Comparison of ENCODE assay signal across 11 cellular contexts in genomic region chr1:74964508-74964907, GRCh38.
DNase-seq lines count a peak whose midpoint lies in the region; ATAC-seq, FAIRE-seq and TF ChIP-seq lines count a peak whose summit lies in the region.
"Had no signal": no experiment of that assay in that cellular context is flagged by ENCODE, and none has a peak within 500 bp of the region (broad histone marks: within the 10 kb centered on the region; RNA-seq: fewer than 3 reads in every experiment).

No MANE protein-coding gene starts in this region.

- no peaks in the 10 kb centered on the region for H3K27me3 ChIP-seq in WERI-Rb-1 (ENCODE audit: insufficient read depth, low read depth, severe bottlenecking)
- no peaks in the 10 kb centered on the region for H3K27me3 ChIP-seq in HepG2 (ENCODE audit: control insufficient read depth in 1 of 2, insufficient read depth in 2 of 2, low read length in 2 of 2)

- ATAC-seq in HepG2 (no peak), HG02981 (IDR thresholded peaks at IDR 0.05; ENCODE audit: unreplicated experiment) (no peak)
- ATAC-seq in activated CD8-positive, alpha-beta T cell treated with anti-CD3 and anti-CD28 coated beads, Interleukin-2, amount 10 ng/mL, durations not matched to agents 7 days and 5 days: no peak

- POLR2A ChIA-PET in HepG2 (lab: Yijun Ruan, JAX): no interaction called here
- POLR2A ChIA-PET in activated CD8-positive, alpha-beta T cell treated with anti-CD3 and anti-CD28 coated beads, Interleukin-2, amount 10 ng/mL, durations not matched to agents 7 days and 5 days (lab: Charles Lee): no interaction called here

- no peak for TF ChIP-seq CTCF in WERI-Rb-1 (IDR thresholded peaks at IDR 0.05; ENCODE audit: low read depth, low read length)
- no peak for TF ChIP-seq CTCF in retinal pigment epithelial cell (conservative IDR thresholded peaks at IDR 0.05; ENCODE audit: low read depth, low read length)
- TF ChIP-seq CTCF in HepG2 (CRISPR knock-in tag; IDR thresholded peaks at IDR 0.05): no peak

- no peak overlapping the region for H3K4me2 ChIP-seq in HepG2 (ENCODE audit: low read depth, low read length)

- TF ChIP-seq EP300 in HepG2 (IDR thresholded peaks at IDR 0.05; ENCODE audit: low read depth in 2 of 2, low read length in 2 of 2) (no peak), HepG2 (CRISPR knock-in tag; IDR thresholded peaks at IDR 0.05; ENCODE audit: borderline replicate concordance) (no peak)

- H3K4me1 ChIP-seq in HepG2 (ENCODE audit: insufficient read depth, low read length): peaks cover 5% of the 10 kb centered on the region; the same call in 1 of the 2 replicates

- H3K27me3 Mint-ChIP-seq in activated CD8-positive, alpha-beta T cell treated with anti-CD3 and anti-CD28 coated beads, Interleukin-2, amount 10 ng/mL, durations not matched to agents 7 days and 5 days (ENCODE audit: low read depth): no peaks in the 10 kb centered on the region
- H3K27me3 Mint-ChIP-seq: activated naive CD8-positive, alpha-beta T cell treated with anti-CD3 and anti-CD28 coated beads, Interleukin-2, amount 10 ng/mL, durations not matched to agents 7 days and 5 days had no signal

- no peak for TF ChIP-seq POLR2A in HepG2 (IDR thresholded peaks at IDR 0.05; ENCODE audit: insufficient read depth in 1 of 2, low read depth in 2 of 2, low read length in 2 of 2)

- H3K36me3 ChIP-seq in WERI-Rb-1: no peaks in the 10 kb centered on the region
- no peaks in the 10 kb centered on the region for H3K36me3 ChIP-seq in HepG2 (replicated peaks in 1 of 2; ENCODE audit: control insufficient read depth in 1 of 2, insufficient read depth in 2 of 2, low read length in 2 of 2)

- no peaks in the 10 kb centered on the region for H3K9me3 Mint-ChIP-seq in activated CD8-positive, alpha-beta T cell treated with anti-CD3 and anti-CD28 coated beads, Interleukin-2, amount 10 ng/mL, durations not matched to agents 7 days and 5 days (ENCODE audit: insufficient read depth)
- H3K9me3 Mint-ChIP-seq: activated naive CD8-positive, alpha-beta T cell treated with anti-CD3 and anti-CD28 coated beads, Interleukin-2, amount 10 ng/mL, durations not matched to agents 7 days and 5 days had no signal

- H4K20me1 ChIP-seq in HepG2 (ENCODE audit: insufficient read depth, low read length): no peaks in the 10 kb centered on the region

- peak overlapping the region; percentile 23 for H3K4me3 ChIP-seq in WERI-Rb-1 (ENCODE audit: low read depth, low read length)
- H3K4me3 ChIP-seq in retinal pigment epithelial cell (ENCODE audit: low read length): no peak overlapping the region
- no peak overlapping the region for H3K4me3 ChIP-seq in HepG2 (replicated peaks in 1 of 3; ENCODE audit: insufficient read depth in 1 of 3, low read depth in 2 of 3, low read length in 3 of 3)

- no peak for TF ChIP-seq RAD21 in HepG2 (CRISPR knock-in tag; IDR thresholded peaks at IDR 0.05)

- DNase-seq in NCI-H146 (lab: John Stamatoyannopoulos, UW) (peak; percentile 48), NCI-H146 treated with DMSO at 0.1 percent for 48 hours (lab: John Stamatoyannopoulos, UW; ENCODE audit: unreplicated experiment) (no peak), NCI-H2029 (lab: John Stamatoyannopoulos, UW) (peak; percentile 33), WERI-Rb-1 (peak; percentile 90), retinal pigment epithelial cell (ENCODE audit: low read depth) (peak; percentile 20), HepG2 (ENCODE audit: low spot score) (no peak)
- no peak for DNase-seq in activated CD8-positive, alpha-beta T cell treated with anti-CD3 and anti-CD28 coated beads, Interleukin-2, amount 10 ng/mL, durations not matched to agents 7 days and 5 days
- DNase-seq: activated naive CD8-positive, alpha-beta T cell treated with anti-CD3 and anti-CD28 coated beads, Interleukin-2, amount 10 ng/mL, durations not matched to agents 7 days and 5 days had no signal

- intact Hi-C loops in HepG2 (cut with micrococcal nuclease; ENCODE audit: unreplicated experiment): no loop called here

- in situ Hi-C loops in HepG2 (cut with HindIII; ENCODE audit: extremely low pct_ligation_motif_present, low pct_unique_long_range_greater_than_20kb): no loop called here

- no peak overlapping the region for H3K9ac ChIP-seq in HepG2 (ENCODE audit: insufficient read depth, low read depth, low read length)

- peak overlapping the region; percentile 57 for H3K27ac ChIP-seq in WERI-Rb-1
- no peak overlapping the region for H3K27ac ChIP-seq in HepG2 (ENCODE audit: extremely low read length, insufficient read depth, low read length)

- H3K79me2 ChIP-seq in HepG2 (ENCODE audit: insufficient read depth, low read length): no peaks in the 10 kb centered on the region

- WGBS in HepG2 (ENCODE audit: low lambda C conversion rate): 21% methylated on average over 6 of the region's 6 CpGs

- CTCF ChIA-PET in HepG2 (lab: Yijun Ruan, JAX; ENCODE audit: low intra/inter-chr PET ratio, low total read pairs): no interaction called here
- CTCF ChIA-PET in activated CD8-positive, alpha-beta T cell treated with anti-CD3 and anti-CD28 coated beads, Interleukin-2, amount 10 ng/mL, durations not matched to agents 7 days and 5 days (lab: Charles Lee): interaction anchor here (0.6 kb wide), 1 partner anchor 231 kb away, joined by 3 read pairs; no protein-coding TSS in a partner anchor

- no peak overlapping the region for H3K27ac Mint-ChIP-seq in activated CD8-positive, alpha-beta T cell treated with anti-CD3 and anti-CD28 coated beads, Interleukin-2, amount 10 ng/mL, durations not matched to agents 7 days and 5 days
- H3K27ac Mint-ChIP-seq: activated naive CD8-positive, alpha-beta T cell treated with anti-CD3 and anti-CD28 coated beads, Interleukin-2, amount 10 ng/mL, durations not matched to agents 7 days and 5 days had no signal

- H3K36me3 Mint-ChIP-seq in activated CD8-positive, alpha-beta T cell treated with anti-CD3 and anti-CD28 coated beads, Interleukin-2, amount 10 ng/mL, durations not matched to agents 7 days and 5 days (ENCODE audit: low read depth): no peaks in the 10 kb centered on the region
- H3K36me3 Mint-ChIP-seq: activated naive CD8-positive, alpha-beta T cell treated with anti-CD3 and anti-CD28 coated beads, Interleukin-2, amount 10 ng/mL, durations not matched to agents 7 days and 5 days had no signal

- H3K4me3 Mint-ChIP-seq in activated CD8-positive, alpha-beta T cell treated with anti-CD3 and anti-CD28 coated beads, Interleukin-2, amount 10 ng/mL, durations not matched to agents 7 days and 5 days: no peak overlapping the region
- H3K4me3 Mint-ChIP-seq: activated naive CD8-positive, alpha-beta T cell treated with anti-CD3 and anti-CD28 coated beads, Interleukin-2, amount 10 ng/mL, durations not matched to agents 7 days and 5 days had no signal

- no peaks in the 10 kb centered on the region for H3K9me3 ChIP-seq in WERI-Rb-1 (ENCODE audit: severe bottlenecking)
- no peaks in the 10 kb centered on the region for H3K9me3 ChIP-seq in HepG2 (ENCODE audit: low read length)

- BruUV-seq in HepG2 (replicated peaks; lab: Mats Ljungman, UMichigan): no TSS peak

- H2AFZ ChIP-seq in HepG2 (ENCODE audit: low read length): no peak overlapping the region

- FAIRE-seq in HepG2 (lab: Jason Lieb, UNC): no peak
- FAIRE-seq: A204.1, H1 had no signal

- no peaks in the 10 kb centered on the region for H3K4me1 Mint-ChIP-seq in activated CD8-positive, alpha-beta T cell treated with anti-CD3 and anti-CD28 coated beads, Interleukin-2, amount 10 ng/mL, durations not matched to agents 7 days and 5 days (ENCODE audit: low read depth)
- H3K4me1 Mint-ChIP-seq: activated naive CD8-positive, alpha-beta T cell treated with anti-CD3 and anti-CD28 coated beads, Interleukin-2, amount 10 ng/mL, durations not matched to agents 7 days and 5 days had no signal

TF ChIP-seq in HepG2, 621 proteins besides CTCF, POLR2A, EP300 and RAD21 (continues in another document):
- TF ChIP-seq IRF1 (CRISPR knock-in tag; IDR thresholded peaks at IDR 0.05; ENCODE audit: low read depth) (no peak), ZSCAN5A (CRISPR knock-in tag; IDR thresholded peaks at IDR 0.05; ENCODE audit: borderline replicate concordance) (no peak), MYPOP (CRISPR knock-in tag; IDR thresholded peaks at IDR 0.05) (no peak), KDM6A (CRISPR knock-in tag; IDR thresholded peaks at IDR 0.05; ENCODE audit: low read depth) (no peak), PCBP2 (optimal IDR thresholded peaks at IDR 0.05; ENCODE audit: low read depth, low read length, poor library complexity, severe bottlenecking) (no peak), DNMT3B (CRISPR knock-in tag; conservative IDR thresholded peaks at IDR 0.05) (no peak), ZSCAN21 (CRISPR knock-in tag; IDR thresholded peaks at IDR 0.05; ENCODE audit: borderline replicate concordance) (no peak)

Comparison
In these comparisons a context has a peak if more than half of its experiments do, and no peak if none do; other contexts are left out.
1. DNase-seq: peak in NCI-H146 (single experiment), NCI-H2029 (single experiment), WERI-Rb-1 (single experiment) and retinal pigment epithelial cell (single experiment); none in NCI-H146 treated with DMSO at 0.1 percent for 48 hours (single experiment), HepG2 (single experiment) and activated CD8-positive, alpha-beta T cell treated with anti-CD3 and anti-CD28 coated beads, Interleukin-2, amount 10 ng/mL, durations not matched to agents 7 days and 5 days (single experiment).